In the genomic region with DNA sequence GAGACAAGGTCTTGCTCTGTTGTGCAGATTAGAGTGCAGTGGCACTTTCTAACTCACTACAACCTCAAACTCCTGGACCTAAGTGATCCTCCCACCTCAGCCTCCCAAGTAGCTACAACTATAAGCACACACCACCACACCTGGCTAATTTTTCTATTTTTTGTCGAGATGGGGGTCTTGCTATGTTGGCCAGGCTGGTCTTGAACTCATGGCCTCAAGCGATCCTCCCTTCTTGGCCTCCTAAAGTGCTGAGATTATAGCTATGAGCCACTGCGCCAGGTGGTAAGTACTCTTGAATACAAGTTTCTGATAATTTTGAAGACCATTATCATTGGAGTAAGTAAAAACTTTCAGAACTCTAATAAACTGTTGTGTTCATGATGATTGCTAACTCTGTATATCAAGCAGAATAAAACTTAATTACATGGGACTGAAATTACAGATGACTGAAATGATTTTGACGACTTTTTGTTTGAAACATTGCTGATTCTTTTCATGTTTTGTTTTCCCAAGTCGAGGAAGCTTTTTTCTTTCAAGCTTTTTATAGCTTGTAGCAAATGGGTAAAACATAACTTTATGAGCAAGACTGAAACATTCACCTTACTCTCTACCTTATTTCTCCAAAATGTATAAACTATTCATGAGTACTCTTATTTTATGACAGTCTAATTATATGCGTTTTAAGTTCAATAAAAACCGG, we compare ENCODE assay signal across 17 cellular contexts.
"Had no signal": no experiment of that assay in that cellular context is flagged by ENCODE, and none has a peak within 500 bp of the region (broad histone marks: within the 10 kb centered on the region; RNA-seq: fewer than 3 reads in every experiment).

No MANE protein-coding gene starts in this region.

- DNase-seq: effector CD4-positive, alpha-beta T cell; gastrocnemius medialis; heart right ventricle; islet precursor cell; mammary epithelial cell; mucosa of descending colon; naive thymus-derived CD8-positive, alpha-beta T cell; stimulated activated CD4-positive, alpha-beta T cell treated with anti-CD3 and anti-CD28 coated beads, Interleukin-2, amount 100 ng/mL, for 48 hours; stimulated activated naive CD4-positive, alpha-beta T cell treated with Interleukin-2 at 50 U/mL for 16 hours; upper lobe of left lung had no signal

- H3K9me3 ChIP-seq: gastrocnemius medialis, heart right ventricle, mucosa of descending colon, neutrophil, right atrium auricular region, upper lobe of left lung, vagina had no signal

- H3K4me2 ChIP-seq: smooth muscle cell had no signal

- ATAC-seq: esophagus mucosa; gastrocnemius medialis; heart right ventricle; left lobe of liver; naive thymus-derived CD8-positive, alpha-beta T cell had no signal

- H3K4me3 ChIP-seq: coronary artery, gastrocnemius medialis, heart right ventricle, mucosa of descending colon, right atrium auricular region, smooth muscle cell, upper lobe of left lung, vagina had no signal

- H3K27ac ChIP-seq: coronary artery, gastrocnemius medialis, heart right ventricle, neutrophil, right atrium auricular region, upper lobe of left lung, vagina had no signal

- H3K27me3 ChIP-seq: gastrocnemius medialis, heart right ventricle, neutrophil, right atrium auricular region, upper lobe of left lung, vagina had no signal

- H3K36me3 ChIP-seq: gastrocnemius medialis, right atrium auricular region had no signal
